Comparison of ENCODE assay signal across 4 cellular contexts in the genomic region with DNA sequence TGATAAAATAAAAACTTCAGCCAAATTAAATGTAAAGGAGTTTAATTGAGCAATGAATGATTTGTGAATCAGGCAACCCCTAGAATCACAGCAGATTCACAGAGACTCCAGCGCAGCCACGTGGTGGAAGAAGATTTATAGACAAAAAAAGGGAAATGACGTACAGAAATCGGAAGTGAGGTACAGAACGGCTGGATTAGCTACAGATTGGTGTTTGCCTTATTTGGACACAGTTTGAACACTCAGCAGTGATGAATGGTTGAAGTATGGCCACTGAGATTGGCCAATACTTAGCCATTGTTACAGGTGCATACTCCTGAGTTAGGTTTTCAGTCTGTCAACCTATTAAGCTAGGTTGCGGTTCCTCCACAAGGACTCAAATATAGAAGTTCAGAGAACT. TPM values are rescaled to one million over a fixed set of nuclear protein-coding genes. Genes with fewer than 3 reads are reported as not detected.
"Had no signal": no experiment of that assay in that cellular context is flagged by ENCODE, and none has a peak within 500 bp of the region (broad histone marks: within the 10 kb centered on the region; RNA-seq: fewer than 3 reads in every experiment).

No MANE protein-coding gene starts in this region.

RNA-seq across cellular contexts. Expression of a gene that starts 36.3 kb away (rescaled TPM):
- total RNA-seq: GM23338, H1, H9, HT-29 had no signal
- polyA plus RNA-seq: H1 had no signal
